7 cellular contexts compared by ENCODE assay signal in the genomic region with DNA sequence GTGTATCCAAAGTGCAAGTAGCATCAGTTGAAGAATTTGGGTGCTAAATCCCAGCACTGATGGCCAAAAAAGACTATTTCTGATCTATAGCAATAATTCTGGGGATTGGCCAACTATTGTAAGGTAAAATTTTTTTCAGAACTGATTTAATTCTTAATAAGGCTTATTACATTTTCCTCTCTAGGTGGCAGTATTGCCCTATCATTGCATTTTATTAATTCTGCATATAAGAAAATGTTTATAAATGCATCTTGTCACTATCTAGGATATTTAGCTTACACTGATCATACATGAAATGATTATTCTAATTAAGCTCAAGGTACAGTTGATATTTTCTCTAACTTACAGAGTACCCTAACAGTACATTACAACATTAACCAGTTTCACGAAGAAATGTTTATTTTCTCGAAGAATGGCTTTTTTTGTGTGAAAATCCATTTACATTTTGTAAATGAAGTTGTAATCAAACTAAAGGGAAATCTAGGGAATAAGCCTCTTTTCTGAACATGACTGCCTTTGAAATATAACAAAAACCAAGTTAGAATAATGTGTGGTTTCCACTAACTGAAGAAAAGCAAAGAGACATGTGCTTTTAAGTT. TPM values are rescaled to one million over a fixed set of nuclear protein-coding genes. Genes with fewer than 3 reads are reported as not detected.
A peak's percentile ranks its signal among the peaks of the same experiment; 100 is the strongest.
DNase-seq lines count a peak whose midpoint lies in the region; ATAC-seq and TF ChIP-seq lines count a peak whose summit lies in the region.

No MANE protein-coding gene starts in this region.

- 86% methylated on average over 2 of the region's 2 CpGs for WGBS in right lobe of liver (ENCODE audit: insufficient coverage, low coverage, low lambda C conversion rate, missing lambda C conversion rate)

- peak; percentile 6 for DNase-seq in GM04504 (ENCODE audit: low read depth)
- DNase-seq in NCI-H1105 (lab: John Stamatoyannopoulos, UW): peak; percentile 1
- peak; percentile 62 for DNase-seq in astrocyte of the cerebellum (ENCODE audit: low read depth)
- DNase-seq in right lobe of liver: no peak
- no peak for DNase-seq in activated CD4-positive, CD25-positive, alpha-beta regulatory T cell treated with anti-CD3 and anti-CD28 coated beads, Interleukin-2, amount 50 U/mL, for 72 hours

- peak in 2 of 4 donors; percentile 33 to 38 for ATAC-seq in right lobe of liver
- no peak for ATAC-seq in HG02798 (IDR thresholded peaks at IDR 0.05; ENCODE audit: poor library complexity, unreplicated experiment)
- no peak for ATAC-seq in HG03135 (IDR thresholded peaks at IDR 0.05; ENCODE audit: unreplicated experiment)

- H3K36me3 ChIP-seq in right lobe of liver: no peaks in the 10 kb centered on the region

- in situ Hi-C loops in astrocyte of the cerebellum (cut with HindIII; ENCODE audit: low sequenced_read_pairs): no loop called here

- no peaks in the 10 kb centered on the region for H3K9me3 ChIP-seq in right lobe of liver

- no peak overlapping the region for H3K27ac ChIP-seq in right lobe of liver

- H3K4me3 ChIP-seq in astrocyte of the cerebellum (ENCODE audit: low read depth, low read length) (no peak overlapping the region), right lobe of liver (no peak overlapping the region)

- TF ChIP-seq POLR2A in right lobe of liver (IDR thresholded peaks at IDR 0.05): no peak

- TF ChIP-seq CTCF in astrocyte of the cerebellum (IDR thresholded peaks at IDR 0.05; ENCODE audit: low read depth, low read length, missing control alignments): peak; percentile 20
- TF ChIP-seq CTCF in right lobe of liver (IDR thresholded peaks at IDR 0.05): peak; percentile 52 to 65 (median 58)

- H3K4me1 ChIP-seq in right lobe of liver: no peaks in the 10 kb centered on the region

- H3K27me3 ChIP-seq in right lobe of liver: no peaks in the 10 kb centered on the region

- intact Hi-C loops in right lobe of liver (cut with DNase I): loop anchor here (10.0 kb wide), 2 partner anchors 109 to 629 kb away; no protein-coding TSS in a partner anchor

RNA-seq across cellular contexts. Expression of gene TTN, which starts 11.0 kb away (rescaled TPM):
- 1 to 10 TPM in 3 of 6 experiments, under 1 TPM in 3; 0.42 to 9.5 (median 0.97) TPM for total RNA-seq in right lobe of liver

Comparison
In these comparisons a context has a peak if more than half of its experiments do, and no peak if none do; other contexts are left out.
1. DNase-seq: peak in GM04504 (single experiment), NCI-H1105 (single experiment) and astrocyte of the cerebellum (single experiment); none in right lobe of liver (0 of 3) and activated CD4-positive, CD25-positive, alpha-beta regulatory T cell treated with anti-CD3 and anti-CD28 coated beads, Interleukin-2, amount 50 U/mL, for 72 hours (single experiment).